Comparison of ENCODE assay signal across 19 cellular contexts in genomic region chr7:24199978-24200377, GRCh38.
DNase-seq lines count a peak whose midpoint lies in the region; ATAC-seq lines count a peak whose summit lies in the region.
"Had no signal": no experiment of that assay in that cellular context is flagged by ENCODE, and none has a peak within 500 bp of the region (broad histone marks: within the 10 kb centered on the region; RNA-seq: fewer than 3 reads in every experiment).

No MANE protein-coding gene starts in this region.

- no peaks in the 10 kb centered on the region for H3K36me3 Mint-ChIP-seq in activated naive CD8-positive, alpha-beta T cell treated with anti-CD3 and anti-CD28 coated beads, Interleukin-2, amount 50 U/mL, for 24 hours (ENCODE audit: low read depth)
- H3K36me3 Mint-ChIP-seq: natural killer cell had no signal

- no peak overlapping the region for H3K4me3 Mint-ChIP-seq in stimulated activated naive CD8-positive, alpha-beta T cell treated with anti-CD3 and anti-CD28 coated beads, Interleukin-15, amount 100 ng/mL, for 72 hours
- no peak overlapping the region for H3K4me3 Mint-ChIP-seq in activated naive CD8-positive, alpha-beta T cell treated with anti-CD3 and anti-CD28 coated beads, Interleukin-2, amount 50 U/mL, for 24 hours
- H3K4me3 Mint-ChIP-seq: activated B cell treated with CpG ODN at 0.5 μM for 24 hours, natural killer cell had no signal

- DNase-seq in stimulated activated naive CD8-positive, alpha-beta T cell treated with anti-CD3 and anti-CD28 coated beads, Interleukin-15, amount 100 ng/mL, for 72 hours = no peak
- DNase-seq in stimulated activated naive CD8-positive, alpha-beta T cell treated with anti-CD3 and anti-CD28 coated beads, Interleukin-15, Interleukin-2, amounts not matched to agents 100 U/mL and 50 U/mL, for 24 hours = no peak
- DNase-seq in NCI-H226 (peak; percentile 82), left colon (no peak), NCI-H1417 treated with DMSO at 0.1 percent for 48 hours (lab: John Stamatoyannopoulos, UW) (no peak), COLO829 (ENCODE audit: low spot score) (no peak)
- DNase-seq in activated naive CD8-positive, alpha-beta T cell treated with anti-CD3 and anti-CD28 coated beads, Interleukin-2, amount 50 U/mL, for 24 hours = no peak
- DNase-seq: activated B cell treated with CpG ODN at 0.5 μM for 24 hours, adrenal gland, Caco-2, dorsolateral prefrontal cortex, kidney, MM.1S, natural killer cell, NCI-H2107, NCI-H526, right lobe of liver, SIG-M5 had no signal

- no peaks in the 10 kb centered on the region for H3K27me3 Mint-ChIP-seq in stimulated activated naive CD8-positive, alpha-beta T cell treated with anti-CD3 and anti-CD28 coated beads, Interleukin-15, amount 100 ng/mL, for 72 hours
- H3K27me3 Mint-ChIP-seq in activated naive CD8-positive, alpha-beta T cell treated with anti-CD3 and anti-CD28 coated beads, Interleukin-2, amount 50 U/mL, for 24 hours = peaks cover 3% of the 10 kb centered on the region

- H3K27ac Mint-ChIP-seq in stimulated activated naive CD8-positive, alpha-beta T cell treated with anti-CD3 and anti-CD28 coated beads, Interleukin-15, amount 100 ng/mL, for 72 hours = no peak overlapping the region
- no peak overlapping the region for H3K27ac Mint-ChIP-seq in activated naive CD8-positive, alpha-beta T cell treated with anti-CD3 and anti-CD28 coated beads, Interleukin-2, amount 50 U/mL, for 24 hours
- H3K27ac Mint-ChIP-seq: activated B cell treated with CpG ODN at 0.5 μM for 24 hours, natural killer cell had no signal

- peak; percentile 68 for ATAC-seq in stimulated activated naive CD8-positive, alpha-beta T cell treated with anti-CD3 and anti-CD28 coated beads, Interleukin-15, amount 100 ng/mL, for 72 hours
- no peak for ATAC-seq in stimulated activated naive CD8-positive, alpha-beta T cell treated with anti-CD3 and anti-CD28 coated beads, Interleukin-15, Interleukin-2, amounts not matched to agents 100 U/mL and 50 U/mL, for 24 hours
- peak; percentile 59 for ATAC-seq in activated naive CD8-positive, alpha-beta T cell treated with anti-CD3 and anti-CD28 coated beads, Interleukin-2, amount 50 U/mL, for 24 hours
- ATAC-seq in left colon (no peak), GM21723 (IDR thresholded peaks at IDR 0.05; ENCODE audit: unreplicated experiment) (no peak)
- ATAC-seq: right lobe of liver had no signal

- intact Hi-C loops in left colon (cut with DNase I, micrococcal nuclease) = no loop called here

- peaks cover 7% of the 10 kb centered on the region for H3K4me1 Mint-ChIP-seq in stimulated activated naive CD8-positive, alpha-beta T cell treated with anti-CD3 and anti-CD28 coated beads, Interleukin-15, amount 100 ng/mL, for 72 hours
- H3K4me1 Mint-ChIP-seq in activated naive CD8-positive, alpha-beta T cell treated with anti-CD3 and anti-CD28 coated beads, Interleukin-2, amount 50 U/mL, for 24 hours = peaks cover 11% of the 10 kb centered on the region
- H3K4me1 Mint-ChIP-seq: activated B cell treated with CpG ODN at 0.5 μM for 24 hours had no signal

- H3K9me3 Mint-ChIP-seq in stimulated activated naive CD8-positive, alpha-beta T cell treated with anti-CD3 and anti-CD28 coated beads, Interleukin-15, amount 100 ng/mL, for 72 hours = no peaks in the 10 kb centered on the region
- H3K9me3 Mint-ChIP-seq in activated naive CD8-positive, alpha-beta T cell treated with anti-CD3 and anti-CD28 coated beads, Interleukin-2, amount 50 U/mL, for 24 hours = no peaks in the 10 kb centered on the region
- H3K9me3 Mint-ChIP-seq: activated B cell treated with CpG ODN at 0.5 μM for 24 hours, natural killer cell had no signal

Comparison
In these comparisons a context has a peak if more than half of its experiments do, and no peak if none do; other contexts are left out.
1. ATAC-seq: peak in stimulated activated naive CD8-positive, alpha-beta T cell treated with anti-CD3 and anti-CD28 coated beads, Interleukin-15, amount 100 ng/mL, for 72 hours (single experiment) and activated naive CD8-positive, alpha-beta T cell treated with anti-CD3 and anti-CD28 coated beads, Interleukin-2, amount 50 U/mL, for 24 hours (single experiment); none in stimulated activated naive CD8-positive, alpha-beta T cell treated with anti-CD3 and anti-CD28 coated beads, Interleukin-15, Interleukin-2, amounts not matched to agents 100 U/mL and 50 U/mL, for 24 hours (single experiment), left colon (single experiment) and GM21723 (single experiment).